In genomic region chr15:75771054-75771453, GRCh38 we compare ENCODE assay signal across 10 cellular contexts. TPM values are rescaled to one million over a fixed set of nuclear protein-coding genes. Genes with fewer than 3 reads are reported as not detected.
A peak's percentile ranks its signal among the peaks of the same experiment; 100 is the strongest.
DNase-seq lines count a peak whose midpoint lies in the region; FAIRE-seq and TF ChIP-seq lines count a peak whose summit lies in the region.
"Not testable (repeated sequence)": the region's sequence is repeated elsewhere in the genome, so short reads cannot be mapped to it uniquely, and the experiment has no call there.
"Had no signal": no experiment of that assay in that cellular context is flagged by ENCODE, and none has a peak within 500 bp of the region (broad histone marks: within the 10 kb centered on the region; RNA-seq: fewer than 3 reads in every experiment).

No MANE protein-coding gene starts in this region.

- H3K4me1 ChIP-seq in HUES48 (ENCODE audit: control insufficient read depth, insufficient read depth, low read length): peaks cover 15% of the 10 kb centered on the region; the same call in 1 of the 2 replicates
- H3K4me1 ChIP-seq in H1 (replicated peaks in 1 of 4; ENCODE audit: control insufficient read depth in 3 of 4, insufficient read depth in 4 of 4, low read length in 3 of 4): peaks cover 2 to 11% (median 7%) of the 10 kb centered on the region in 4 experiments; a peak in 5 of 7 replicates
- H3K4me1 ChIP-seq in iPS-20b (ENCODE audit: insufficient read depth, low read length): peaks cover 11% of the 10 kb centered on the region; the same call in 1 of the 2 replicates

- FAIRE-seq in H1 (lab: Jason Lieb, UNC): not testable (repeated sequence)

- H3K56ac ChIP-seq in H1 (replicated peaks; ENCODE audit: insufficient read length, low read depth, low read length): not testable (repeated sequence)

- not testable (repeated sequence) for TF ChIP-seq RAD21 in H1 (IDR thresholded peaks at IDR 0.05 in 1 of 2, conservative IDR thresholded peaks at IDR 0.05 in 1 of 2; ENCODE audit: low read depth in 2 of 2, low read length in 2 of 2)

- H4K5ac ChIP-seq in H1 (ENCODE audit: insufficient read length, low read depth, low read length): not testable (repeated sequence)

- H3K27me3 Mint-ChIP-seq in osteocyte (ENCODE audit: unreplicated experiment): not testable (repeated sequence)

- H3K36me3 ChIP-seq in HUES48 (ENCODE audit: control insufficient read depth, insufficient read depth, low read length); H1 (ENCODE audit: control insufficient read depth in 2 of 4, insufficient read depth in 4 of 4, low read length in 3 of 4); iPS-20b (ENCODE audit: insufficient read depth, low read depth, low read length): not testable (repeated sequence)

- not testable (repeated sequence) for H3K79me1 ChIP-seq in H1 (ENCODE audit: low read depth, low read length)

- WGBS in H1 (ENCODE audit: extremely low coverage in 1 of 2, insufficient coverage in 1 of 2, insufficient read length in 1 of 2, insufficient replicate concordance in 2 of 2, low coverage in 1 of 2, low lambda C conversion rate in 2 of 2, missing lambda C conversion rate in 1 of 2), 2 experiments: 19% methylated on average over 2 of the region's 2 CpGs; no CpG with 5 or more reads in 1 of the 2 experiments

- DNase-seq in ELF-1 (ENCODE audit: low read depth, low spot score): peak; percentile 35
- DNase-seq in RPMI7951 (ENCODE audit: low read depth): peak; percentile 18
- DNase-seq in H1 (ENCODE audit: low read depth in 1 of 2, low spot score in 2 of 2): not testable (repeated sequence)
- peak; percentile 47 for DNase-seq in mesenteric fat pad (ENCODE audit: low spot score)
- DNase-seq in osteocyte (ENCODE audit: extremely low spot score, unreplicated experiment): peak; percentile 32
- peak; percentile 6 for DNase-seq in ureter (ENCODE audit: low spot score)

- H2BK20ac ChIP-seq in H1 (ENCODE audit: low read length): not testable (repeated sequence)

- not testable (repeated sequence) for H3K23ac ChIP-seq in H1 (ENCODE audit: insufficient read length)

- H3K18ac ChIP-seq in H1 (ENCODE audit: extremely low read depth, low read length): not testable (repeated sequence)

- H4K20me1 ChIP-seq in H1 (replicated peaks in 1 of 2; ENCODE audit: control insufficient read depth in 1 of 2, insufficient read depth in 2 of 2, low read length in 2 of 2): not testable (repeated sequence)

- H3K9me3 Mint-ChIP-seq in osteocyte (ENCODE audit: unreplicated experiment): not testable (repeated sequence)

- peak overlapping the region; percentile 60 for H3K27ac ChIP-seq in HUES48 (ENCODE audit: low read depth, low read length)
- not testable (repeated sequence) for H3K27ac ChIP-seq in H1 (ENCODE audit: low read depth, low read length); iPS-20b (ENCODE audit: low read length)

- TF ChIP-seq EP300 in H1 (IDR thresholded peaks at IDR 0.05; ENCODE audit: borderline replicate concordance in 1 of 2, low read depth in 2 of 2, low read length in 2 of 2): not testable (repeated sequence)

- H4K91ac ChIP-seq in H1 (replicated peaks; ENCODE audit: insufficient read length, low read length): not testable (repeated sequence)

- H2BK12ac ChIP-seq in H1 (ENCODE audit: low read depth, low read length): not testable (repeated sequence)

- not testable (repeated sequence) for H3K4me3 Mint-ChIP-seq in osteocyte (ENCODE audit: unreplicated experiment)

- peaks cover 20% of the 10 kb centered on the region for H3K4me1 Mint-ChIP-seq in osteocyte (ENCODE audit: unreplicated experiment)

- not testable (repeated sequence) for H3K79me2 ChIP-seq in H1 (ENCODE audit: control insufficient read depth in 1 of 2, insufficient read depth in 2 of 2, low read length in 2 of 2)

- not testable (repeated sequence) for H2BK5ac ChIP-seq in H1 (ENCODE audit: low read depth, low read length)

- not testable (repeated sequence) for H3K14ac ChIP-seq in H1 (ENCODE audit: insufficient read length)

- H4K8ac ChIP-seq in H1 (ENCODE audit: extremely low read depth, insufficient read depth, low read length): not testable (repeated sequence)

- H2BK120ac ChIP-seq in H1 (replicated peaks; ENCODE audit: low read depth, low read length): not testable (repeated sequence)

- not testable (repeated sequence) for H3K27me3 ChIP-seq in HUES48 (ENCODE audit: control insufficient read depth, insufficient read depth, low read length); H1 (replicated peaks in 1 of 4; ENCODE audit: control insufficient read depth in 3 of 4, extremely low read depth in 1 of 4, insufficient read depth in 3 of 4, low read length in 3 of 4); iPS-20b (ENCODE audit: insufficient read depth, low read length)

- peak overlapping the region in 1 of 2 experiments; percentile 14; a peak in 1 of 4 replicates for H3K4me2 ChIP-seq in H1 (ENCODE audit: insufficient read depth in 1 of 2, low read depth in 2 of 2, low read length in 2 of 2)

- not testable (repeated sequence) for H2BK15ac ChIP-seq in H1 (ENCODE audit: low read length)

- H2AFZ ChIP-seq in H1 (ENCODE audit: low read length): not testable (repeated sequence)

- H3K36me3 Mint-ChIP-seq in osteocyte (ENCODE audit: unreplicated experiment): not testable (repeated sequence)

- not testable (repeated sequence) for H3K4ac ChIP-seq in H1 (replicated peaks; ENCODE audit: insufficient read length, low read depth, low read length)

- POLR2A ChIA-PET in H1 (lab: Charles Lee; ENCODE audit: partially characterized antibody): interaction anchor here (1.2 kb wide), 1 partner anchor 8 kb away, joined by 3 read pairs; no protein-coding TSS in a partner anchor

- not testable (repeated sequence) for H3K9me3 ChIP-seq in HUES48 (ENCODE audit: control insufficient read depth, insufficient read depth, low read length); H1 (ENCODE audit: insufficient read depth in 2 of 2, low read depth in 1 of 2, low read length in 1 of 2); iPS-20b (ENCODE audit: insufficient read depth, low read depth, low read length)

- not testable (repeated sequence) for H3K27ac Mint-ChIP-seq in osteocyte (ENCODE audit: unreplicated experiment)

- H3K23me2 ChIP-seq in H1 (ENCODE audit: low read depth, low read length): not testable (repeated sequence)

- H3K4me3 ChIP-seq in HUES48 (ENCODE audit: low read depth, low read length); H1 (ENCODE audit: extremely low read depth in 1 of 4, insufficient read depth in 2 of 4, low read depth in 3 of 4, low read length in 4 of 4): not testable (repeated sequence)
- peak overlapping the region; percentile 42; the same call in 1 of the 2 replicates for H3K4me3 ChIP-seq in iPS-20b (ENCODE audit: low read length)

- H2AK5ac ChIP-seq in H1 (ENCODE audit: low read depth, low read length): not testable (repeated sequence)

- TF ChIP-seq CTCF in H1 (IDR thresholded peaks at IDR 0.05; ENCODE audit: control extremely low read depth in 1 of 3, insufficient read depth in 1 of 3, low read depth in 1 of 3, low read length in 3 of 3); osteocyte (IDR thresholded peaks at IDR 0.05): not testable (repeated sequence)

- H3K9ac ChIP-seq in HUES48 (ENCODE audit: low read depth, low read length); H1 (replicated peaks in 1 of 4; ENCODE audit: extremely low read depth in 1 of 4, low read depth in 3 of 4, low read length in 3 of 4): not testable (repeated sequence)
- H3K9ac ChIP-seq in iPS-20b (ENCODE audit: low read depth, low read length): peak overlapping the region; percentile 58; the same call in 1 of the 2 replicates

- CTCF ChIA-PET in H1 (lab: Charles Lee; ENCODE audit: partially characterized antibody): interaction anchor here (0.6 to 1.5 kb wide), 5 partner anchors 15 to 122 kb away, joined by 3 to 5 read pairs (median 4); no protein-coding TSS in a partner anchor

- TF ChIP-seq POLR2A in H1 (IDR thresholded peaks at IDR 0.05; ENCODE audit: control extremely low read depth in 1 of 2, low read depth in 2 of 2, low read length in 2 of 2): not testable (repeated sequence)

TF ChIP-seq in H1, 55 proteins besides CTCF, POLR2A, EP300 and RAD21:
- TF ChIP-seq MAX (IDR thresholded peaks at IDR 0.05) (peak; percentile 56), TCF12 (IDR thresholded peaks at IDR 0.05; ENCODE audit: low read depth, low read length) (0 out of 2 replicates have a peak, but pooled peaks have one; percentile 36), E2F6 (IDR thresholded peaks at IDR 0.05) (peak; percentile 57)

RNA-seq across cellular contexts. Expression of gene CSPG4, which starts 58.4 kb away (rescaled TPM):
- total RNA-seq in RPMI7951 (2014; rRNA removed; shearing (Covaris generic)): 31.4 and 52.5 TPM in 2 replicates
- total RNA-seq in H1 (2021; fragmentation: NEBNext Ultra II Directional; extraction: Animal tissue kit (Norgen Biotek cat#: 25700)): 3.0 and 3.2 TPM in 2 replicates
- polyA plus RNA-seq in H1 (2011; rRNA removed): 1.4 and 1.9 TPM in 2 replicates
- 1.0 TPM for polyA plus RNA-seq in H1 (2011; cell fraction: cytosol; rRNA removed)
- 4.7 TPM for polyA plus RNA-seq in H1 (2011; cell fraction: nucleus; rRNA removed)
- polyA plus RNA-seq in H1 (2012, experiment 1 of 2): 1.5 to 3.6 TPM (median 2.6 TPM) in 4 replicates
- 1.6 TPM for polyA plus RNA-seq in H1 (2012, experiment 2 of 2)
- 3.1 TPM for polyA plus RNA-seq in H1 (2013, experiment 1 of 2)
- polyA plus RNA-seq in H1 (2013, experiment 2 of 2): 2.0 TPM
- 2.5 and 3.3 TPM in 2 replicates for polyA minus RNA-seq in H1 (2011; rRNA and poly(A)+ RNA removed)
- 2.3 TPM for polyA minus RNA-seq in H1 (2011; cell fraction: cytosol; rRNA and poly(A)+ RNA removed)
- polyA minus RNA-seq in H1 (2011; cell fraction: nucleus; rRNA and poly(A)+ RNA removed): 3.6 TPM
- total RNA-seq in mesenteric fat pad (105 TPM), osteocyte (43.3 and 48.1 TPM in 2 replicates), ureter (31.0 TPM)
- total RNA-seq: Calu3; CD4-positive, CD25-positive, alpha-beta regulatory T cell had no signal
- polyA plus RNA-seq: CD4-positive, CD25-positive, alpha-beta regulatory T cell had no signal
